ENCODE assay signal across 20 cellular contexts in the genomic region with DNA sequence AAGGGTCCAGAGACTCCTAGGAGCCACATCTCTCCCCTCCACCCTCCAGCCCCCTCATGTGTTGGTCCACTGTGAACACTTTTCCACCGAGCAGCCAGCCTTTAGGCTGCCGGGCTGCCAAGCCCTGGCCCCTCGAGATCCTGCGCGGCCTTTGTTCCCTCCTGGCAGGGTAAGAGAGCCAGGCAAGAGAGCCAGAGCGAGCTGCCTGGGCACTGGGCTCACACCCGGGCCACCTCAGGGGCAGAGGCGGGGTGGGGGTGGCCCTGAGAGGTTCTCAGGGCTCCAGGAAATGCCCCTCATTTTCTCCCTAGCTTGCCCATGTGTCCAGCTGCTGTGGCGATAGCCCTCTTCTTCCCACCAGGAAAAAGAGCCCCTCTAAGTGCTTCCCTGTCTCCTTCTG. TPM values are rescaled to one million over a fixed set of nuclear protein-coding genes. Genes with fewer than 3 reads are reported as not detected.
DNase-seq lines count a peak whose midpoint lies in the region; ATAC-seq and TF ChIP-seq lines count a peak whose summit lies in the region.
"Had no signal": no experiment of that assay in that cellular context is flagged by ENCODE, and none has a peak within 500 bp of the region (broad histone marks: within the 10 kb centered on the region; RNA-seq: fewer than 3 reads in every experiment).

No MANE protein-coding gene starts in this region.

- peaks cover 93% of the 10 kb centered on the region for H3K4me1 ChIP-seq in PC-9 (replicated peaks; ENCODE audit: insufficient read depth)
- H3K4me1 ChIP-seq in osteoblast (ENCODE audit: insufficient read depth, low read length): peaks cover 70% of the 10 kb centered on the region
- peaks cover 78 to 86% of the 10 kb centered on the region in 2 donors for H3K4me1 ChIP-seq in thyroid gland
- peaks cover 9% of the 10 kb centered on the region for H3K4me1 ChIP-seq in CD4-positive, alpha-beta memory T cell (ENCODE audit: insufficient read depth, low read length)

- POLR2A ChIA-PET in PC-9 (lab: Charles Lee; ENCODE audit: unreplicated experiment): interaction anchor here (0.5 to 1.7 kb wide), 16 partner anchors 13 to 727 kb away, joined by 3 to 22 read pairs (median 4); partner anchors contain the start of genes ACYP1, ISCA2 and NPC2
- POLR2A ChIA-PET in CD4-positive, alpha-beta memory T cell (lab: Charles Lee; ENCODE audit: partially characterized antibody): no interaction called here

- CTCF ChIA-PET in PC-9 (lab: Charles Lee): interaction anchor here (0.6 to 2.5 kb wide), 7 partner anchors 9 to 237 kb away, joined by 3 to 13 read pairs (median 6); partner anchors contain the start of genes ISCA2 and LTBP2
- CTCF ChIA-PET in CD4-positive, alpha-beta memory T cell (lab: Charles Lee; ENCODE audit: partially characterized antibody): no interaction called here

- ATAC-seq in HG03469 (IDR thresholded peaks at IDR 0.05; ENCODE audit: unreplicated experiment): no peak
- ATAC-seq in HG02970 (IDR thresholded peaks at IDR 0.05; ENCODE audit: low FRiP score, unreplicated experiment): no peak
- ATAC-seq: K562; natural killer cell treated with Interleukin-12 subunit alpha and Interleukin-12 subunit beta and Interleukin-15 and Interleukin-18, amount 100 ng/mL, for 72 hours had no signal

- H3F3A ChIP-seq in PC-9 (ENCODE audit: insufficient read depth, low read depth): peaks cover 78% of the 10 kb centered on the region

- H3K79me2 ChIP-seq in PC-9 (ENCODE audit: low read depth): peaks cover 59% of the 10 kb centered on the region
- H3K79me2 ChIP-seq in osteoblast (ENCODE audit: insufficient read depth, low read length): peaks cover 80% of the 10 kb centered on the region

- H3K36me3 ChIP-seq in PC-9 (ENCODE audit: low read depth) (no peaks in the 10 kb centered on the region), osteoblast (ENCODE audit: insufficient read depth, low read length) (peaks cover 23% of the 10 kb centered on the region), thyroid gland (no peaks in the 10 kb centered on the region)
- no peaks in the 10 kb centered on the region for H3K36me3 ChIP-seq in CD4-positive, alpha-beta memory T cell (ENCODE audit: insufficient read depth, low read length)
- H3K36me3 ChIP-seq: HAP-1 had no signal

- H3K4me2 ChIP-seq in PC-9 (peak overlapping the region; percentile 82), osteoblast (ENCODE audit: insufficient read depth, low read length) (no peak overlapping the region)

- H3K4me3 Mint-ChIP-seq in CD4-positive, alpha-beta memory T cell: no peak overlapping the region
- H3K4me3 Mint-ChIP-seq: activated CD4-positive, alpha-beta memory T cell treated with anti-CD3 and anti-CD28 coated beads for 36 hours; activated T-cell treated with anti-CD3 and anti-CD28 coated beads, Interleukin-2, amount 50 U/mL, for 24 hours; memory B cell; natural killer cell treated with Interleukin-12 subunit alpha and Interleukin-12 subunit beta and Interleukin-15 and Interleukin-18, amount 100 ng/mL, for 72 hours had no signal

- H3K27me3 Mint-ChIP-seq in CD4-positive, alpha-beta memory T cell: peaks cover 0 to 5% of the 10 kb centered on the region in 2 donors

- intact Hi-C loops in PC-9 (cut with micrococcal nuclease; ENCODE audit: unreplicated experiment): no loop called here
- intact Hi-C loops in thyroid gland (cut with DNase I): no loop called here
- intact Hi-C loops in CD4-positive, alpha-beta memory T cell (cut with micrococcal nuclease): no loop called here

- no peaks in the 10 kb centered on the region for H3K36me3 Mint-ChIP-seq in CD4-positive, alpha-beta memory T cell
- H3K36me3 Mint-ChIP-seq: activated CD4-positive, alpha-beta memory T cell treated with anti-CD3 and anti-CD28 coated beads for 36 hours; memory B cell; natural killer cell treated with Interleukin-12 subunit alpha and Interleukin-12 subunit beta and Interleukin-15 and Interleukin-18, amount 100 ng/mL, for 72 hours had no signal

- 54 to 81% methylated on average over 7 to 9 of the region's 9 CpGs for WGBS in thyroid gland, 2 donors

- H3K9me3 Mint-ChIP-seq in CD4-positive, alpha-beta memory T cell: peaks cover 0 to 2% (median 0%) of the 10 kb centered on the region in 8 donors
- H3K9me3 Mint-ChIP-seq: activated CD4-positive, alpha-beta memory T cell treated with anti-CD3 and anti-CD28 coated beads for 36 hours; activated T-cell treated with anti-CD3 and anti-CD28 coated beads, Interleukin-2, amount 50 U/mL, for 24 hours; memory B cell; natural killer cell treated with Interleukin-12 subunit alpha and Interleukin-12 subunit beta and Interleukin-15 and Interleukin-18, amount 100 ng/mL, for 72 hours had no signal

- no peak for TF ChIP-seq POLR2A in thyroid gland (IDR thresholded peaks at IDR 0.05)

- no peak for DNase-seq in PC-9
- peak; percentile 15 for DNase-seq in epithelial cell of esophagus (ENCODE audit: low read depth)
- DNase-seq in osteoblast (ENCODE audit: insufficient read length, low spot score, missing footprints): no peak
- no peak for DNase-seq in thyroid gland
- no peak for DNase-seq in ureter (ENCODE audit: low spot score)
- no peak for DNase-seq in CD4-positive, alpha-beta memory T cell
- DNase-seq: activated CD4-positive, alpha-beta memory T cell treated with anti-CD3 and anti-CD28 coated beads for 36 hours; activated naive CD4-positive, alpha-beta T cell treated with anti-CD3 and anti-CD28 coated beads, Interleukin-2, amount 50 U/mL, for 16 hours; activated T-cell treated with anti-CD3 and anti-CD28 coated beads, Interleukin-2, amount 50 U/mL, for 24 hours; NCI-H2029 treated with DMSO at 0.1 percent for 48 hours; NCI-H446 treated with DMSO at 0.1 percent for 48 hours; stimulated activated naive CD4-positive, alpha-beta T cell treated with Interleukin-2 at 50 U/mL for 16 hours; T-helper 1 cell had no signal

- H3K9me3 ChIP-seq in PC-9 (ENCODE audit: insufficient read depth, low read depth) (no peaks in the 10 kb centered on the region), osteoblast (ENCODE audit: low read depth, low read length) (no peaks in the 10 kb centered on the region), thyroid gland (no peaks in the 10 kb centered on the region)
- H3K9me3 ChIP-seq in CD4-positive, alpha-beta memory T cell (ENCODE audit: control insufficient read depth in 1 of 2, low read length in 2 of 2): no peaks in the 10 kb centered on the region
- H3K9me3 ChIP-seq: HAP-1 had no signal

- H3K4me3 ChIP-seq in PC-9 (peak overlapping the region; percentile 41; the same call in 1 of the 2 replicates), epithelial cell of esophagus (ENCODE audit: low read length) (no peak overlapping the region), osteoblast (ENCODE audit: insufficient read depth, low read length) (no peak overlapping the region), thyroid gland (replicated peaks in 1 of 3) (no peak overlapping the region)
- H3K4me3 ChIP-seq in CD4-positive, alpha-beta memory T cell (ENCODE audit: low read length in 2 of 2): no peak overlapping the region
- H3K4me3 ChIP-seq: HAP-1, K562 had no signal

- H3K27me3 ChIP-seq in PC-9 (ENCODE audit: insufficient read depth, low read depth) (no peaks in the 10 kb centered on the region), osteoblast (ENCODE audit: insufficient read depth, low read length) (no peaks in the 10 kb centered on the region), thyroid gland (no peaks in the 10 kb centered on the region)
- no peaks in the 10 kb centered on the region for H3K27me3 ChIP-seq in CD4-positive, alpha-beta memory T cell (ENCODE audit: insufficient read depth, low read length)

- H3K27ac Mint-ChIP-seq in CD4-positive, alpha-beta memory T cell: no peak overlapping the region
- H3K27ac Mint-ChIP-seq: activated CD4-positive, alpha-beta memory T cell treated with anti-CD3 and anti-CD28 coated beads for 36 hours; activated T-cell treated with anti-CD3 and anti-CD28 coated beads, Interleukin-2, amount 50 U/mL, for 24 hours; memory B cell; natural killer cell treated with Interleukin-12 subunit alpha and Interleukin-12 subunit beta and Interleukin-15 and Interleukin-18, amount 100 ng/mL, for 72 hours had no signal

- no peak for TF ChIP-seq CTCF in PC-9 (conservative IDR thresholded peaks at IDR 0.05)
- TF ChIP-seq CTCF in epithelial cell of esophagus (IDR thresholded peaks at IDR 0.05; ENCODE audit: insufficient read depth, low read depth, low read length, missing control alignments): no peak
- no peak for TF ChIP-seq CTCF in osteoblast (IDR thresholded peaks at IDR 0.05; ENCODE audit: extremely low read depth, low read depth, low read length)
- no peak for TF ChIP-seq CTCF in thyroid gland (IDR thresholded peaks at IDR 0.05)

- H3K27ac ChIP-seq in PC-9 (peak overlapping the region; percentile 98), osteoblast (ENCODE audit: low read depth, low read length) (peak overlapping the region; percentile 59), thyroid gland (peak overlapping the region; percentile 71 to 96 (median 96))
- no peak overlapping the region for H3K27ac ChIP-seq in CD4-positive, alpha-beta memory T cell (ENCODE audit: low read depth, low read length)
- H3K27ac ChIP-seq: VCaP had no signal

- H3K4me1 Mint-ChIP-seq in CD4-positive, alpha-beta memory T cell: peaks cover 5 to 11% (median 9%) of the 10 kb centered on the region in 4 donors

- H2AFZ ChIP-seq in PC-9 (no peak overlapping the region), osteoblast (ENCODE audit: low read length) (no peak overlapping the region)

- BruUV-seq in PC-9 (replicated peaks; lab: Mats Ljungman, UMichigan): TSS peak; percentile 98

- no peaks in the 10 kb centered on the region for H4K20me1 ChIP-seq in PC-9 (ENCODE audit: insufficient read depth)
- H4K20me1 ChIP-seq in osteoblast (ENCODE audit: insufficient read depth, low read length): no peaks in the 10 kb centered on the region

- no peaks in the 10 kb centered on the region for H3K9me2 ChIP-seq in PC-9 (ENCODE audit: insufficient read depth)

RNA-seq across cellular contexts. Expression of gene LTBP2, which starts 44.8 kb away (rescaled TPM):
- total RNA-seq in PC-9 (2021): 121 and 124 TPM in 2 replicates
- total RNA-seq in osteoblast: 493 and 546 TPM in 2 replicates
- total RNA-seq in thyroid gland: 100 to 1,000 TPM in 3 of 4 donors, 10 to 100 TPM in 1; 81.3 to 240 (median 189) TPM
- 6.8 TPM for total RNA-seq in ureter
- under 1 TPM; 0.36 to 0.44 TPM for total RNA-seq in CD4-positive, alpha-beta memory T cell
- under 1 TPM; 0.11 to 0.36 TPM for polyA plus RNA-seq in CD4-positive, alpha-beta memory T cell

Comparison
In these comparisons a context has a peak if more than half of its experiments do, and no peak if none do; other contexts are left out.
1. RNA of gene LTBP2, which starts 44.8 kb away (total RNA-seq): 493 to 546 TPM in osteoblast, 81.3 to 240 TPM in thyroid gland and 121 to 124 TPM in PC-9; 6.8 TPM in ureter (single experiment) and 0.36 to 0.44 TPM in CD4-positive, alpha-beta memory T cell; every median in the first group is over 10 times any median in the second.